9 cellular contexts compared by ENCODE assay signal in genomic region chr16:89360760-89361435, GRCh38.
A peak's percentile ranks its signal among the peaks of the same experiment; 100 is the strongest.
DNase-seq lines count a peak whose midpoint lies in the region; ATAC-seq and TF ChIP-seq lines count a peak whose summit lies in the region.
"Had no signal": no experiment of that assay in that cellular context is flagged by ENCODE, and none has a peak within 500 bp of the region (broad histone marks: within the 10 kb centered on the region; RNA-seq: fewer than 3 reads in every experiment).

No MANE protein-coding gene starts in this region.

- peak overlapping the region; percentile 89 for H3K27ac Mint-ChIP-seq in activated T-helper 1 cell treated with anti-CD3 and anti-CD28 coated beads, Interleukin-12 subunit alpha, Interleukin-12 subunit beta, Interleukin-2, Interleukin-4 antibody, amounts not matched to agents 30 ng/mL and 10 ng/mL and 1 ng/mL, durations not matched to agents 14 hours and 24 hours and 36 hours
- peak overlapping the region; percentile 66 to 96 (median 86) for H3K27ac Mint-ChIP-seq in naive thymus-derived CD4-positive, alpha-beta T cell
- peak overlapping the region; percentile 88 for H3K27ac Mint-ChIP-seq in type B pancreatic cell

- peak overlapping the region; percentile 75 for H3K4me3 Mint-ChIP-seq in activated T-helper 1 cell treated with anti-CD3 and anti-CD28 coated beads, Interleukin-12 subunit alpha, Interleukin-12 subunit beta, Interleukin-2, Interleukin-4 antibody, amounts not matched to agents 30 ng/mL and 10 ng/mL and 1 ng/mL, durations not matched to agents 14 hours and 24 hours and 36 hours
- peak overlapping the region; percentile 71 to 86 (median 82) for H3K4me3 Mint-ChIP-seq in naive thymus-derived CD4-positive, alpha-beta T cell
- no peak overlapping the region for H3K4me3 Mint-ChIP-seq in type B pancreatic cell

- no peaks in the 10 kb centered on the region for H3K9me3 ChIP-seq in naive thymus-derived CD4-positive, alpha-beta T cell (ENCODE audit: control insufficient read depth in 2 of 3, low read length in 3 of 3)
- H3K9me3 ChIP-seq: pancreas had no signal

- peak overlapping the region; percentile 68 for H3K27ac ChIP-seq in naive thymus-derived CD4-positive, alpha-beta T cell (ENCODE audit: low read depth, low read length)

- H3K36me3 ChIP-seq in naive thymus-derived CD4-positive, alpha-beta T cell (ENCODE audit: control insufficient read depth in 2 of 3, insufficient read depth in 3 of 3, low read length in 3 of 3) = no peaks in the 10 kb centered on the region
- H3K36me3 ChIP-seq: pancreas had no signal

- intact Hi-C loops in activated T-helper 1 cell treated with anti-CD3 and anti-CD28 coated beads, Interleukin-12 subunit alpha, Interleukin-12 subunit beta, Interleukin-2, Interleukin-4 antibody, amounts not matched to agents 30 ng/mL and 10 ng/mL and 1 ng/mL, durations not matched to agents 14 hours and 24 hours and 36 hours (cut with micrococcal nuclease) = loop anchor here (1.0 to 5.0 kb wide), 10 partner anchors 11 to 196 kb away; partner anchors contain the start of gene SPG7
- intact Hi-C loops in naive thymus-derived CD4-positive, alpha-beta T cell (cut with micrococcal nuclease) = loop anchor here (1.0 to 5.0 kb wide), 10 partner anchors 11 to 146 kb away; partner anchors contain the start of gene SPG7 (in 1 of the 2)

- H3K27me3 ChIP-seq in naive thymus-derived CD4-positive, alpha-beta T cell (ENCODE audit: control insufficient read depth in 2 of 2, insufficient read depth in 2 of 2, low read length in 2 of 2) = no peaks in the 10 kb centered on the region
- H3K27me3 ChIP-seq: pancreas had no signal

- no peaks in the 10 kb centered on the region for H3K27me3 Mint-ChIP-seq in activated T-helper 1 cell treated with anti-CD3 and anti-CD28 coated beads, Interleukin-12 subunit alpha, Interleukin-12 subunit beta, Interleukin-2, Interleukin-4 antibody, amounts not matched to agents 30 ng/mL and 10 ng/mL and 1 ng/mL, durations not matched to agents 14 hours and 24 hours and 36 hours (ENCODE audit: insufficient read depth)
- no peaks in the 10 kb centered on the region for H3K27me3 Mint-ChIP-seq in naive thymus-derived CD4-positive, alpha-beta T cell
- H3K27me3 Mint-ChIP-seq in type B pancreatic cell = no peaks in the 10 kb centered on the region

- DNase-seq in NK-92 treated with Interleukin-12 subunit alpha and Interleukin-12 subunit beta, amount 100 ng/mL, for 24 hours (lab: John Stamatoyannopoulos, UW) = peak; percentile 68
- no peak for DNase-seq in NK-92 (lab: John Stamatoyannopoulos, UW; ENCODE audit: unreplicated experiment)
- DNase-seq in Kasumi-1 (lab: John Stamatoyannopoulos, UW) = peak; percentile 94 to 95
- peak; percentile 78 for DNase-seq in activated T-helper 1 cell treated with anti-CD3 and anti-CD28 coated beads, Interleukin-12 subunit alpha, Interleukin-12 subunit beta, Interleukin-2, Interleukin-4 antibody, amounts not matched to agents 30 ng/mL and 10 ng/mL and 1 ng/mL, durations not matched to agents 14 hours and 24 hours and 36 hours (ENCODE audit: low spot score)
- peak; percentile 48 to 87 (median 82) for DNase-seq in naive thymus-derived CD4-positive, alpha-beta T cell
- DNase-seq in type B pancreatic cell (ENCODE audit: extremely low spot score, unreplicated experiment) = no peak
- DNase-seq in SW 1271 (lab: John Stamatoyannopoulos, UW) = no peak
- no peak for DNase-seq in mesenteric fat pad (ENCODE audit: low spot score)

- peaks cover 18% of the 10 kb centered on the region for H3K36me3 Mint-ChIP-seq in activated T-helper 1 cell treated with anti-CD3 and anti-CD28 coated beads, Interleukin-12 subunit alpha, Interleukin-12 subunit beta, Interleukin-2, Interleukin-4 antibody, amounts not matched to agents 30 ng/mL and 10 ng/mL and 1 ng/mL, durations not matched to agents 14 hours and 24 hours and 36 hours (ENCODE audit: low read depth)
- H3K36me3 Mint-ChIP-seq in naive thymus-derived CD4-positive, alpha-beta T cell = peaks cover 0 to 8% (median 0%) of the 10 kb centered on the region in 5 donors
- H3K36me3 Mint-ChIP-seq in type B pancreatic cell = peaks cover 4% of the 10 kb centered on the region

- CTCF ChIA-PET in naive thymus-derived CD4-positive, alpha-beta T cell (lab: Charles Lee) = interaction anchor here (0.9 to 1.2 kb wide), 4 partner anchors 25 to 144 kb away, joined by 3 to 4 read pairs (median 4); no protein-coding TSS in a partner anchor

- peaks cover 75 to 86% of the 10 kb centered on the region in 2 donors for H3K4me1 ChIP-seq in naive thymus-derived CD4-positive, alpha-beta T cell (ENCODE audit: control insufficient read depth in 2 of 2, insufficient read depth in 2 of 2, low read length in 2 of 2)

- TF ChIP-seq CTCF in type B pancreatic cell (conservative IDR thresholded peaks at IDR 0.05) = no peak

- peak overlapping the region; percentile 40 for H3K4me3 ChIP-seq in naive thymus-derived CD4-positive, alpha-beta T cell (ENCODE audit: low read length)
- H3K4me3 ChIP-seq: pancreas had no signal

- POLR2A ChIA-PET in naive thymus-derived CD4-positive, alpha-beta T cell (lab: Charles Lee) = interaction anchor here (0.8 to 2.0 kb wide), 6 partner anchors 10 to 148 kb away, joined by 3 to 7 read pairs (median 4); no protein-coding TSS in a partner anchor

- no peaks in the 10 kb centered on the region for H3K9me3 Mint-ChIP-seq in activated T-helper 1 cell treated with anti-CD3 and anti-CD28 coated beads, Interleukin-12 subunit alpha, Interleukin-12 subunit beta, Interleukin-2, Interleukin-4 antibody, amounts not matched to agents 30 ng/mL and 10 ng/mL and 1 ng/mL, durations not matched to agents 14 hours and 24 hours and 36 hours
- H3K9me3 Mint-ChIP-seq in naive thymus-derived CD4-positive, alpha-beta T cell = no peaks in the 10 kb centered on the region
- no peaks in the 10 kb centered on the region for H3K9me3 Mint-ChIP-seq in type B pancreatic cell

- peak; percentile 89 for ATAC-seq in naive thymus-derived CD4-positive, alpha-beta T cell

- H3K4me1 Mint-ChIP-seq in activated T-helper 1 cell treated with anti-CD3 and anti-CD28 coated beads, Interleukin-12 subunit alpha, Interleukin-12 subunit beta, Interleukin-2, Interleukin-4 antibody, amounts not matched to agents 30 ng/mL and 10 ng/mL and 1 ng/mL, durations not matched to agents 14 hours and 24 hours and 36 hours (ENCODE audit: low read depth) = peaks cover 95% of the 10 kb centered on the region
- peaks cover 80 to 98% (median 92%) of the 10 kb centered on the region in 7 donors for H3K4me1 Mint-ChIP-seq in naive thymus-derived CD4-positive, alpha-beta T cell
- H3K4me1 Mint-ChIP-seq in type B pancreatic cell (ENCODE audit: unreplicated experiment) = peaks cover 64% of the 10 kb centered on the region

Comparison
In these comparisons a context has a peak if more than half of its experiments do, and no peak if none do; other contexts are left out.
1. DNase-seq: peak in NK-92 treated with Interleukin-12 subunit alpha and Interleukin-12 subunit beta, amount 100 ng/mL, for 24 hours (single experiment), Kasumi-1 (2 of 2), activated T-helper 1 cell treated with anti-CD3 and anti-CD28 coated beads, Interleukin-12 subunit alpha, Interleukin-12 subunit beta, Interleukin-2, Interleukin-4 antibody, amounts not matched to agents 30 ng/mL and 10 ng/mL and 1 ng/mL, durations not matched to agents 14 hours and 24 hours and 36 hours (single experiment) and naive thymus-derived CD4-positive, alpha-beta T cell (9 of 9); none in NK-92 (single experiment), type B pancreatic cell (single experiment), SW 1271 (0 of 2) and mesenteric fat pad (single experiment).
2. Peak in every context shown above with its lines, with median percentiles within 50 percentile points of each other: H3K27ac Mint-ChIP-seq.